ENCODE assay signal across 35 cellular contexts in genomic region chr7:52811537-52811936, GRCh38.
"Had no signal": no experiment of that assay in that cellular context is flagged by ENCODE, and none has a peak within 500 bp of the region (broad histone marks: within the 10 kb centered on the region; RNA-seq: fewer than 3 reads in every experiment).

No MANE protein-coding gene starts in this region.

- H3K9me3 ChIP-seq: MG63 had no signal

- DNase-seq: Karpas-422, Kasumi-1, MG63, MM.1S, MV-4-11, NCI-H1048, NCI-H1092, NCI-H1092 treated with DMSO at 0.1 percent for 48 hours, NCI-H1105, NCI-H1105 treated with DMSO at 0.1 percent for 48 hours, NCI-H1417, NCI-H1417 treated with DMSO at 0.1 percent for 48 hours, NCI-H1436, NCI-H1436 treated with DMSO at 0.1 percent for 48 hours, NCI-H146, NCI-H1694, NCI-H1694 treated with DMSO at 0.1 percent for 48 hours, NCI-H187, NCI-H187 treated with DMSO at 0.1 percent for 48 hours, NCI-H1930, NCI-H2029, NCI-H2029 treated with DMSO at 0.1 percent for 48 hours, NCI-H2081, NCI-H2081 treated with DMSO at 0.1 percent for 48 hours, NCI-H2107, NCI-H2171, NCI-H2171 treated with DMSO at 0.1 percent for 48 hours, NCI-H2227 treated with DMSO at 0.1 percent for 48 hours, NCI-H226, NCI-H345, NCI-H446, NCI-H446 treated with DMSO at 0.1 percent for 48 hours, NCI-H510A, NCI-H510A treated with DMSO at 0.1 percent for 48 hours, NCI-H524 had no signal

- H3K36me3 ChIP-seq: MG63 had no signal

- H3K4me3 ChIP-seq: MG63 had no signal

- H3K27me3 ChIP-seq: MG63 had no signal
